Comparison of ENCODE assay signal across 9 cellular contexts in the genomic region with DNA sequence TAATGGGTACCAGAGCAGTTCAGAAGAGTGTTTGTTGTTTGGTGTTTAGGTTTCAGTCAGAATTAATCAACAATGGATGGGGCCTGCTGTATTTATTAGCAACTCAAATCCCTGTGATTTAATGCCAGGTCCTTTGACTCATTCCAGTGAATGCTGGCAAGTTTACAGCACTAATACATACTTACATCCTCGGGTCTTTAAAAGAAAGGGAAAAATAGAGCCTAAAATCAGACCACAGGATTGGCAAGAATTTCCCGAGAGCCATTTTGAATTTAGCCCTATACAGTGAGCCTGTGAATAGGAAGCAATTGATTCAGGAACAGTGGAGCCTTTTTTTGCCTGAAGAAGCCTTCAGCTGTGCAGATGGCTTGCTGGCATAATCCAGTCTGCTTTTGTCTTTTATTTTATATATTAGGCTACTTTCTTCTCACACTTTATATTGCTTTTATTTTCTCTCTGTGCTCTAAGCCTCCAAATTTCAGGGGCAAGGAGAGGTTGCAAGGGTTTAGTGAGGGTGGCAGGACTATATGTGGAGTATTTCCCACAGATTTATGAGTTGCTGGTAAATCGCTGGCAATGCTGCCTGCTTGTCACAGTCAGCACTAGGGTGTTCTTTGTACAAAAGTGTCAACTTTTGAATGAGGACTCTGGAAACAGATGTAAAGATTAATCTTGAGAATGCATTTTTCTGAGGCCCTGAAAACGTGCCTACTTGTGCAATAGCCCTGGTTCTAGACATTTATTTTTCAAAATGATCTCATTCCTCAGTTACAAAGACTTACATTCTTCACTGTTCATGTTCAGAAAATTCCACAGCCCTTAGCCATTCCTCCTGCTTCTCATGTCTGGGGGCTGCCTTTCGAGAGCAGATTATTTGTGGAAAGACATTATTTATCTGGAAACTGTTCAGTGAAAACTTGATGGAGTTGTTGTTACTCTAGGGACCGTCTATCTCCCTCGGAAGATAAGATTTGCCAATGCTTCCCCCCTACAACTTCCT.
DNase-seq lines count a peak whose midpoint lies in the region; ATAC-seq and TF ChIP-seq lines count a peak whose summit lies in the region.
"Had no signal": no experiment of that assay in that cellular context is flagged by ENCODE, and none has a peak within 500 bp of the region (broad histone marks: within the 10 kb centered on the region; RNA-seq: fewer than 3 reads in every experiment).

No MANE protein-coding gene starts in this region.

- no peaks in the 10 kb centered on the region for H3K36me3 ChIP-seq in ectodermal cell (ENCODE audit: control insufficient read depth, insufficient read depth, low read length)
- H3K36me3 ChIP-seq in lower lobe of right lung, result no peaks in the 10 kb centered on the region
- H3K36me3 ChIP-seq in testis (ENCODE audit: low read depth, missing control alignments), result no peaks in the 10 kb centered on the region

- H3K4me3 ChIP-seq in ectodermal cell (ENCODE audit: insufficient read depth, low read depth, low read length) (no peak overlapping the region), lower lobe of right lung (no peak overlapping the region), testis (no peak overlapping the region)

- H3K9me3 ChIP-seq in ectodermal cell (ENCODE audit: control insufficient read depth, low read length), result no peaks in the 10 kb centered on the region
- no peaks in the 10 kb centered on the region for H3K9me3 ChIP-seq in lower lobe of right lung
- no peaks in the 10 kb centered on the region for H3K9me3 ChIP-seq in testis

- ATAC-seq in lower lobe of right lung (peak in 1 of 2 donors; percentile 51), GM19463 (IDR thresholded peaks at IDR 0.05; ENCODE audit: unreplicated experiment) (no peak)

- no peak overlapping the region for H3K27ac Mint-ChIP-seq in activated T-cell treated with anti-CD3 and anti-CD28 coated beads, Interleukin-2, amount 50 U/mL, for 24 hours

- intact Hi-C loops in lower lobe of right lung (cut with DNase I) (no loop called here), testis (cut with DNase I; ENCODE audit: low total_unique reads) (no loop called here)

- H3K36me3 Mint-ChIP-seq in activated T-cell treated with anti-CD3 and anti-CD28 coated beads, Interleukin-2, amount 50 U/mL, for 24 hours (ENCODE audit: low read depth), result no peaks in the 10 kb centered on the region

- H3K4me3 Mint-ChIP-seq in activated T-cell treated with anti-CD3 and anti-CD28 coated beads, Interleukin-2, amount 50 U/mL, for 24 hours, result no peak overlapping the region

- no peak for TF ChIP-seq POLR2A in testis (IDR thresholded peaks at IDR 0.05)

- H3K9me3 Mint-ChIP-seq in activated T-cell treated with anti-CD3 and anti-CD28 coated beads, Interleukin-2, amount 50 U/mL, for 24 hours, result no peaks in the 10 kb centered on the region

- peak; percentile 93 for DNase-seq in M059J (ENCODE audit: low read depth)
- DNase-seq in lower lobe of right lung, result no peak
- peak; percentile 32 for DNase-seq in testis
- DNase-seq in NCI-H748 (lab: John Stamatoyannopoulos, UW; ENCODE audit: unreplicated experiment), result no peak
- no peak for DNase-seq in NCI-H146 treated with DMSO at 0.1 percent for 48 hours (lab: John Stamatoyannopoulos, UW; ENCODE audit: unreplicated experiment)
- no peak for DNase-seq in activated T-cell treated with anti-CD3 and anti-CD28 coated beads, Interleukin-2, amount 50 U/mL, for 24 hours
- DNase-seq: stimulated activated naive CD4-positive, alpha-beta T cell had no signal

- H3K27me3 Mint-ChIP-seq in activated T-cell treated with anti-CD3 and anti-CD28 coated beads, Interleukin-2, amount 50 U/mL, for 24 hours, result peaks cover 4% of the 10 kb centered on the region

- 89 to 93% methylated on average over 6 to 7 of the region's 7 CpGs for WGBS in ectodermal cell, 2 experiments
- 42 to 47% methylated on average over 7 of the region's 7 CpGs for WGBS in testis, 2 donors

- H3K27me3 ChIP-seq in ectodermal cell (ENCODE audit: control insufficient read depth, insufficient read depth, low read length, poor library complexity, severe bottlenecking), result no peaks in the 10 kb centered on the region
- H3K27me3 ChIP-seq in lower lobe of right lung (ENCODE audit: low read depth), result no peaks in the 10 kb centered on the region
- H3K27me3 ChIP-seq in testis, result no peaks in the 10 kb centered on the region

- H3K27ac ChIP-seq in ectodermal cell (ENCODE audit: insufficient read depth, low read depth, low read length, poor library complexity, severe bottlenecking), result peak overlapping the region; percentile 63
- H3K27ac ChIP-seq in lower lobe of right lung, result peak overlapping the region; percentile 47
- peak overlapping the region; percentile 4 to 53 for H3K27ac ChIP-seq in testis

- no peaks in the 10 kb centered on the region for H3K4me1 Mint-ChIP-seq in activated T-cell treated with anti-CD3 and anti-CD28 coated beads, Interleukin-2, amount 50 U/mL, for 24 hours (ENCODE audit: low read depth)

- TF ChIP-seq CTCF in lower lobe of right lung (IDR thresholded peaks at IDR 0.05) (no peak), testis (IDR thresholded peaks at IDR 0.05) (no peak)

- no peaks in the 10 kb centered on the region for H3K4me1 ChIP-seq in ectodermal cell (ENCODE audit: control insufficient read depth, insufficient read depth, low read length)
- H3K4me1 ChIP-seq in lower lobe of right lung, result no peaks in the 10 kb centered on the region
- H3K4me1 ChIP-seq in testis, result peaks cover 6% of the 10 kb centered on the region

Comparison
In these comparisons a context has a peak if more than half of its experiments do, and no peak if none do; other contexts are left out.
1. DNase-seq: peak in M059J (single experiment) and testis (single experiment); none in lower lobe of right lung (single experiment), NCI-H748 (single experiment), NCI-H146 treated with DMSO at 0.1 percent for 48 hours (single experiment) and activated T-cell treated with anti-CD3 and anti-CD28 coated beads, Interleukin-2, amount 50 U/mL, for 24 hours (single experiment).
2. Peak in every context shown above with its lines, with median percentiles within 50 percentile points of each other: H3K27ac ChIP-seq.